Comparison of ENCODE assay signal across 17 cellular contexts in the genomic region with DNA sequence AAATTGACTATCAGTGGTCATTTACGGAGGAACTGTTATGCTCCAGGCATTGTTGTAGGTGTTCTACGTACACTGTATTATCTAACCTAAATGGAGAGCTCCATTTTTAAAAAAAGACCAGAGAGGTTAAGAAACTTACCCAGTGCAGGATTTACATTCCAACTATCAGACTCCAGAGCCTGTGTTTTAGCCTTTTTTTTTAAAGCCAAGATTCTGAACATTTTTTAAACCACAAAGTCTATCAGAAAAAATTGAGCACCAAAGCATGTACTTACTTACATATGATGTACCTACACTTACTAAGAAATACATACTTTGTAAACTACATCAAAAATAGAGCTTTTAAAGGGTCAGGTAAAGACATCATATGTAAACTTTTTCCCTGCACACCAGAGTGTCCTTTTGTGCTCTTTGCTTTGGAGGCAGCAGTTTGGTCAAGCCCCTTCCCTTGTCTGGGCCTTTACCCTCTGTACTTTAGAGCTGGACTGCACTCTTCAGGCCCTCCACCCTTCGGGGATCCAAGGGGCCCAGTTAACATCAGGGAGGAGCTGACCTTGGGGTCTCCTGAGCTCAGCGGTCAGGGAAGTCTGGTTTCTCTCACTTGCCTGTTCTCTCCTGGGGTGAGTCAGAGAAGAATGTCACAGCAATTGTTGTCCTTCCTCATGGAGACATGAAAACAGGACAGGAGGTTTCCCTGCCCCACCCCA. TPM values are rescaled to one million over a fixed set of nuclear protein-coding genes. Genes with fewer than 3 reads are reported as not detected.
A peak's percentile ranks its signal among the peaks of the same experiment; 100 is the strongest.
DNase-seq lines count a peak whose midpoint lies in the region; TF ChIP-seq lines count a peak whose summit lies in the region.
"Had no signal": no experiment of that assay in that cellular context is flagged by ENCODE, and none has a peak within 500 bp of the region (broad histone marks: within the 10 kb centered on the region; RNA-seq: fewer than 3 reads in every experiment).

No MANE protein-coding gene starts in this region.

- H3K9ac ChIP-seq in SK-N-SH = no peak overlapping the region
- peak overlapping the region; percentile 44 for H3K9ac ChIP-seq in smooth muscle cell (ENCODE audit: low read depth)

- 82% methylated on average over 4 of the region's 4 CpGs for WGBS in SK-N-SH (ENCODE audit: low lambda C conversion rate)
- WGBS in hepatocyte (ENCODE audit: low lambda C conversion rate, missing lambda C conversion rate) = 34% methylated on average over 4 of the region's 4 CpGs
- 38% methylated on average over 4 of the region's 4 CpGs for WGBS in smooth muscle cell (ENCODE audit: low lambda C conversion rate)

- no peak overlapping the region for H3K4me3 ChIP-seq in SK-N-SH (ENCODE audit: low read depth in 2 of 2, low read length in 1 of 2)
- no peak overlapping the region for H3K4me3 ChIP-seq in choroid plexus epithelial cell (ENCODE audit: low read depth, low read length)
- no peak overlapping the region for H3K4me3 ChIP-seq in hepatocyte
- H3K4me3 ChIP-seq in smooth muscle cell = no peak overlapping the region
- H3K4me3 ChIP-seq: left lung, sigmoid colon had no signal

- no peaks in the 10 kb centered on the region; a peak in 1 of 4 replicates for H3K4me1 ChIP-seq in SK-N-SH (ENCODE audit: control insufficient read depth in 1 of 2, insufficient read depth in 2 of 2, low read depth in 1 of 2, low read length in 1 of 2)
- peaks cover 8% of the 10 kb centered on the region for H3K4me1 ChIP-seq in hepatocyte (ENCODE audit: insufficient read depth)
- H3K4me1 ChIP-seq in smooth muscle cell (ENCODE audit: low read depth) = no peaks in the 10 kb centered on the region
- H3K4me1 ChIP-seq: left lung, sigmoid colon had no signal

- CTCF ChIA-PET in SK-N-SH (lab: Yijun Ruan, JAX) = interaction anchor here (0.7 to 7.5 kb wide), 6 partner anchors 10 to 223 kb away, joined by 3 to 43 read pairs (median 4); no protein-coding TSS in a partner anchor

- no peaks in the 10 kb centered on the region for H3K27me3 ChIP-seq in SK-N-SH (ENCODE audit: insufficient read depth)
- no peaks in the 10 kb centered on the region for H3K27me3 ChIP-seq in hepatocyte
- no peaks in the 10 kb centered on the region for H3K27me3 ChIP-seq in smooth muscle cell (ENCODE audit: low read depth)
- H3K27me3 ChIP-seq: left lung, sigmoid colon had no signal

- H2AFZ ChIP-seq in SK-N-SH (ENCODE audit: low read depth) (no peak overlapping the region), hepatocyte (no peak overlapping the region), smooth muscle cell (ENCODE audit: low read depth) (no peak overlapping the region)

- H3K9me3 ChIP-seq in SK-N-SH (no peaks in the 10 kb centered on the region), hepatocyte (ENCODE audit: low read depth) (no peaks in the 10 kb centered on the region), smooth muscle cell (replicated peaks; ENCODE audit: low read depth) (no peaks in the 10 kb centered on the region)
- H3K9me3 ChIP-seq: Caco-2, left lung, sigmoid colon had no signal

- TF ChIP-seq CTCF in SK-N-SH (IDR thresholded peaks at IDR 0.05) (no peak), choroid plexus epithelial cell (conservative IDR thresholded peaks at IDR 0.05; ENCODE audit: low read depth, low read length) (no peak), hepatocyte (IDR thresholded peaks at IDR 0.05; ENCODE audit: poor library complexity) (no peak), smooth muscle cell (IDR thresholded peaks at IDR 0.05; ENCODE audit: borderline replicate concordance, insufficient read depth, poor library complexity, severe bottlenecking) (no peak)

- TF ChIP-seq EP300 in SK-N-SH (IDR thresholded peaks at IDR 0.05; ENCODE audit: borderline replicate concordance in 1 of 2, low read depth in 1 of 2, low read length in 1 of 2) = no peak

- POLR2A ChIA-PET in SK-N-SH (lab: Yijun Ruan, JAX) = no interaction called here

- H3K4me2 ChIP-seq in SK-N-SH (no peak overlapping the region), hepatocyte (no peak overlapping the region), smooth muscle cell (peak overlapping the region; percentile 27)

- TF ChIP-seq RAD21 in SK-N-SH (IDR thresholded peaks at IDR 0.05; ENCODE audit: low read length) = no peak

- 0 out of 4 replicates have a peak overlapping the region, but pooled peaks have one; percentile 4 to 5 for H3K27ac ChIP-seq in SK-N-SH (ENCODE audit: low read depth in 2 of 2, low read length in 1 of 2)
- H3K27ac ChIP-seq in hepatocyte = peak overlapping the region; percentile 61
- H3K27ac ChIP-seq in smooth muscle cell (ENCODE audit: low read depth) = peak overlapping the region; percentile 75
- H3K27ac ChIP-seq: left lung, sigmoid colon had no signal

- H4K20me1 ChIP-seq in SK-N-SH (ENCODE audit: insufficient read depth) = no peaks in the 10 kb centered on the region
- no peaks in the 10 kb centered on the region for H4K20me1 ChIP-seq in hepatocyte (ENCODE audit: insufficient read depth, poor library complexity, severe bottlenecking)
- no peaks in the 10 kb centered on the region for H4K20me1 ChIP-seq in smooth muscle cell (ENCODE audit: low read depth)

- no peak for DNase-seq in SK-N-SH
- peak; percentile 50 for DNase-seq in choroid plexus epithelial cell (ENCODE audit: low read depth)
- peak; percentile 30 for DNase-seq in hepatocyte (ENCODE audit: low spot score)
- no peak for DNase-seq in smooth muscle cell (lab: John Stamatoyannopoulos, UW; ENCODE audit: unreplicated experiment)
- no peak for DNase-seq in GDM1 (lab: John Stamatoyannopoulos, UW)
- no peak for DNase-seq in anterior cingulate cortex (lab: John Stamatoyannopoulos, UW)
- no peak for DNase-seq in HPDE6-E6E7 (ENCODE audit: extremely low spot score)
- DNase-seq: activated CD4-positive, alpha-beta T cell treated with anti-CD3 and anti-CD28 coated beads, Interleukin-2, amount 10 ng/mL, durations not matched to agents 7 days and 5 days; Caco-2; left lung; NCI-H1417; NCI-H526; nucleus accumbens; SHP77; sigmoid colon; stimulated activated naive B cell treated with anti-CD40 and anti-IgM and Interleukin-4, amounts not matched to agents 10 μg/mL and 1 μg/mL and 100 μg/mL, for 72 hours; T-cell had no signal

- peaks cover 18% of the 10 kb centered on the region; the same call in 1 of the 2 replicates for H3K79me2 ChIP-seq in SK-N-SH (ENCODE audit: insufficient read depth)
- no peaks in the 10 kb centered on the region for H3K79me2 ChIP-seq in hepatocyte
- H3K79me2 ChIP-seq in smooth muscle cell (ENCODE audit: low read depth) = no peaks in the 10 kb centered on the region

- peaks cover 9% of the 10 kb centered on the region for H3F3A ChIP-seq in SK-N-SH (replicated peaks; ENCODE audit: insufficient read depth)
- H3F3A ChIP-seq in smooth muscle cell (ENCODE audit: low read depth) = no peaks in the 10 kb centered on the region

- H3K9me2 ChIP-seq in SK-N-SH (no peaks in the 10 kb centered on the region), hepatocyte (replicated peaks; ENCODE audit: insufficient read depth) (no peaks in the 10 kb centered on the region)

- H3K36me3 ChIP-seq in SK-N-SH (replicated peaks in 1 of 2; ENCODE audit: control insufficient read depth in 1 of 2, insufficient read depth in 2 of 2, low read length in 1 of 2) (peaks cover 43 to 64% of the 10 kb centered on the region in 2 experiments), hepatocyte (replicated peaks; ENCODE audit: insufficient read depth, low read depth) (no peaks in the 10 kb centered on the region), smooth muscle cell (ENCODE audit: low read depth) (no peaks in the 10 kb centered on the region)

TF ChIP-seq in SK-N-SH, 30 proteins besides CTCF, POLR2A, EP300 and RAD21:
- TF ChIP-seq TCF12 (IDR thresholded peaks at IDR 0.05) (peak; percentile 65), POLR2AphosphoS5 (IDR thresholded peaks at IDR 0.05; ENCODE audit: low read depth, low read length) (peak; percentile 7)
- TF ChIP-seq, protein P1, sequence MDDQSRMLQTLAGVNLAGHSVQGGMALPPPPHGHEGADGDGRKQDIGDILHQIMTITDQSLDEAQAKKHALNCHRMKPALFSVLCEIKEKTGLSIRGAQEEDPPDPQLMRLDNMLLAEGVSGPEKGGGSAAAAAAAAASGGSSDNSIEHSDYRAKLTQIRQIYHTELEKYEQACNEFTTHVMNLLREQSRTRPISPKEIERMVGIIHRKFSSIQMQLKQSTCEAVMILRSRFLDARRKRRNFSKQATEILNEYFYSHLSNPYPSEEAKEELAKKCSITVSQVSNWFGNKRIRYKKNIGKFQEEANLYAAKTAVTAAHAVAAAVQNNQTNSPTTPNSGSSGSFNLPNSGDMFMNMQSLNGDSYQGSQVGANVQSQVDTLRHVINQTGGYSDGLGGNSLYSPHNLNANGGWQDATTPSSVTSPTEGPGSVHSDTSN (IDR thresholded peaks at IDR 0.05) = no peak

RNA-seq across cellular contexts. Expression of a gene that starts 58.4 kb away (rescaled TPM):
- polyA plus RNA-seq in SK-N-SH (2012; rRNA removed) (56.6 and 62.3 TPM in 2 replicates), hepatocyte (51.8 and 65.2 TPM in 2 replicates), smooth muscle cell (138 and 142 TPM in 2 replicates)
- 69.3 and 89.5 TPM in 2 replicates for polyA plus RNA-seq in SK-N-SH (2012; cell fraction: cytosol; rRNA removed)
- polyA plus RNA-seq in SK-N-SH (2012; cell fraction: nucleus; rRNA removed) = 74.3 and 86.8 TPM in 2 replicates
- total RNA-seq in hepatocyte (17.4 and 22.7 TPM in 2 replicates), smooth muscle cell (40.2 and 53.9 TPM in 2 replicates)

RNA-seq across cellular contexts. Expression of a gene that starts 58.5 kb away (rescaled TPM):
- polyA plus RNA-seq in SK-N-SH (2012; rRNA removed) (31.4 and 34.2 TPM in 2 replicates), hepatocyte (21.5 and 23.9 TPM in 2 replicates), smooth muscle cell (30.1 and 30.3 TPM in 2 replicates)
- 37.5 and 55.5 TPM in 2 replicates for polyA plus RNA-seq in SK-N-SH (2012; cell fraction: cytosol; rRNA removed)
- polyA plus RNA-seq in SK-N-SH (2012; cell fraction: nucleus; rRNA removed) = 54.0 and 69.3 TPM in 2 replicates
- total RNA-seq in hepatocyte (38.7 and 39.1 TPM in 2 replicates), smooth muscle cell (42.7 and 52.6 TPM in 2 replicates)

Comparison
In these comparisons a context has a peak if more than half of its experiments do, and no peak if none do; other contexts are left out.
1. DNase-seq: peak in choroid plexus epithelial cell (single experiment) and hepatocyte (single experiment); none in SK-N-SH (single experiment), smooth muscle cell (single experiment), GDM1 (single experiment), anterior cingulate cortex (0 of 58) and HPDE6-E6E7 (single experiment).
2. H3K27ac ChIP-seq: peak in every context shown above with its lines; median percentile 75 in smooth muscle cell; 61 in hepatocyte; 4 in SK-N-SH.